Comparison of ENCODE assay signal across 25 cellular contexts in the genomic region with DNA sequence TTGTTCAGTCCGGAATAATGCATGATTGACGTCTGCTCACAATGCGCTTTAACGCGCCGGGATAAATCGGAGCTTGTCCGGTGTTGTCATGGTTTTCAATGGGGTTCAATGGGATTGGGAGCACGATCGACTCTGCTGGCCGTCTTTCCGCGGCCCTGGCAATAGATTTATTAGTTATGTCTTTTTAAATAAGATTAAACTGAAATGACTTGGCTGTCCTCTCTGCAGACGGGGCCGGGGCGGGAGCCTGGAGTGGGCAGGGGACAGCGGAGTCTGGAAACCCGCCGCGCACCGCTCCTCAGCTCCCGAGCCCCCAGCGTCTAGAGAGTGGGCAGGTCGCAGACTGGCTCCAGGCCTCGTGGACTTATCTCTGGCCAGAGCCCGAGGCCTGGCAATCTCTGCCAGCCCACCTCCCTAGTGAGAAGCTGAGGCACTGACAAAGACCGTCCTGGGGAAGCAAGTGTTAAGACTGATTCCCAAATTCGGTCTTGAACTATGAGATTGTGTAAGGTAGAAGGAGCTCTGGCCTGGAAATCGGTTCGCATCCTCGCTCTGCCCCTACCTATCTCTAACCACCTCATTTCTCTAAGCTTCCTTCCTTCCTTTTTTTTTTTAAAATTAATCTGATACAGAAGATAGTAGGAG. TPM values are rescaled to one million over a fixed set of nuclear protein-coding genes. Genes with fewer than 3 reads are reported as not detected.
"Had no signal": no experiment of that assay in that cellular context is flagged by ENCODE, and none has a peak within 500 bp of the region (broad histone marks: within the 10 kb centered on the region; RNA-seq: fewer than 3 reads in every experiment).

No MANE protein-coding gene starts in this region.

- H3K9me3 Mint-ChIP-seq: activated naive CD4-positive, alpha-beta T cell treated with anti-CD3 and anti-CD28 coated beads, Interleukin-2, amount 50 U/mL, for 72 hours; activated T-cell treated with anti-CD3 and anti-CD28 coated beads, Interleukin-2, amount 50 U/mL, for 4 hours; central memory CD8-positive, alpha-beta T cell; dendritic cell treated with granulocyte-macrophage colony-stimulating factor and Interleukin-4, amounts not matched to agents 40 ng/mL and 50 ng/mL, for 4 days; endodermal cell; naive thymus-derived CD8-positive, alpha-beta T cell had no signal

- ATAC-seq: activated naive CD4-positive, alpha-beta T cell treated with anti-CD3 and anti-CD28 coated beads, Interleukin-2, amount 50 U/mL, for 72 hours; activated T-cell treated with anti-CD3 and anti-CD28 coated beads, Interleukin-2, amount 50 U/mL, for 4 hours; esophagus mucosa; heart left ventricle; naive thymus-derived CD8-positive, alpha-beta T cell; sciatic nerve; stimulated activated naive CD8-positive, alpha-beta T cell treated with anti-CD3 and anti-CD28 coated beads, Interleukin-15, Interleukin-2, amounts not matched to agents 100 U/mL and 50 U/mL, for 24 hours; T-helper 17 cell had no signal

- H3K4me3 Mint-ChIP-seq: activated T-cell treated with anti-CD3 and anti-CD28 coated beads, Interleukin-2, amount 50 U/mL, for 4 hours; central memory CD8-positive, alpha-beta T cell; dendritic cell treated with granulocyte-macrophage colony-stimulating factor and Interleukin-4, amounts not matched to agents 40 ng/mL and 50 ng/mL, for 4 days; endodermal cell had no signal

- H3K27ac Mint-ChIP-seq: activated naive CD4-positive, alpha-beta T cell treated with anti-CD3 and anti-CD28 coated beads, Interleukin-2, amount 50 U/mL, for 72 hours; dendritic cell treated with granulocyte-macrophage colony-stimulating factor and Interleukin-4, amounts not matched to agents 40 ng/mL and 50 ng/mL, for 4 days; endodermal cell; naive thymus-derived CD8-positive, alpha-beta T cell; progenitor cell of endocrine pancreas; T-helper 17 cell had no signal

- H3K4me1 Mint-ChIP-seq: central memory CD8-positive, alpha-beta T cell had no signal

- H3K36me3 Mint-ChIP-seq: activated naive CD4-positive, alpha-beta T cell treated with anti-CD3 and anti-CD28 coated beads, Interleukin-2, amount 50 U/mL, for 72 hours had no signal

- DNase-seq: activated CD4-positive, alpha-beta T cell treated with anti-CD3 and anti-CD28 coated beads for 1 hour; activated CD8-positive, alpha-beta memory T cell treated with anti-CD3 and anti-CD28 coated beads, Interleukin-2, amount 50 U/mL, for 48 hours; activated naive CD4-positive, alpha-beta T cell; activated T-cell treated with anti-CD3 and anti-CD28 coated beads, Interleukin-2, amount 50 U/mL, for 4 hours; endodermal cell; foreskin fibroblast; heart left ventricle; hypothalamus; lower lobe of right lung; mesenchymal stem cell; naive thymus-derived CD8-positive, alpha-beta T cell; ovary; stimulated activated CD4-positive, alpha-beta T cell treated with anti-CD3 and anti-CD28 coated beads, Interleukin-12 subunit alpha, Interleukin-12 subunit beta, amount 100 ng/mL, for 4 hours; stimulated activated CD4-positive, alpha-beta T cell treated with anti-CD3 and anti-CD28 coated beads, Interleukin-4, amount 100 ng/mL, for 1 hour; stimulated activated naive CD8-positive, alpha-beta T cell treated with anti-CD3 and anti-CD28 coated beads, Interleukin-15, Interleukin-2, amounts not matched to agents 100 U/mL and 50 U/mL, for 24 hours; T-helper 17 cell; T1000; transverse colon had no signal

RNA-seq across cellular contexts. Expression of a gene that starts 1.9 kb away (rescaled TPM):
- total RNA-seq: activated naive CD4-positive, alpha-beta T cell treated with anti-CD3 and anti-CD28 coated beads, Interleukin-2, amount 50 U/mL, for 72 hours; activated T-cell treated with anti-CD3 and anti-CD28 coated beads, Interleukin-2, amount 50 U/mL, for 4 hours; heart left ventricle; naive thymus-derived CD8-positive, alpha-beta T cell; ovary; progenitor cell of endocrine pancreas; renal cortical epithelial cell; sciatic nerve; T-helper 17 cell; transverse colon had no signal
